20 cellular contexts compared by ENCODE assay signal in genomic region chr15:42101861-42102260, GRCh38. TPM values are rescaled to one million over a fixed set of nuclear protein-coding genes. Genes with fewer than 3 reads are reported as not detected.
"Had no signal": no experiment of that assay in that cellular context is flagged by ENCODE, and none has a peak within 500 bp of the region (broad histone marks: within the 10 kb centered on the region; RNA-seq: fewer than 3 reads in every experiment).

No MANE protein-coding gene starts in this region.

- H3K4me1 Mint-ChIP-seq: activated naive CD4-positive, alpha-beta T cell treated with anti-CD3 and anti-CD28 coated beads, Interleukin-2, amount 10 ng/mL, durations not matched to agents 7 days and 5 days; naive thymus-derived CD8-positive, alpha-beta T cell had no signal

- H3K36me3 Mint-ChIP-seq: activated naive CD4-positive, alpha-beta T cell treated with anti-CD3 and anti-CD28 coated beads, Interleukin-2, amount 10 ng/mL, durations not matched to agents 7 days and 5 days; naive thymus-derived CD8-positive, alpha-beta T cell had no signal

- H3K27ac Mint-ChIP-seq: activated naive CD4-positive, alpha-beta T cell treated with anti-CD3 and anti-CD28 coated beads, Interleukin-2, amount 10 ng/mL, durations not matched to agents 7 days and 5 days; naive thymus-derived CD8-positive, alpha-beta T cell had no signal

- H3K9me3 Mint-ChIP-seq: activated naive CD4-positive, alpha-beta T cell treated with anti-CD3 and anti-CD28 coated beads, Interleukin-2, amount 10 ng/mL, durations not matched to agents 7 days and 5 days; naive thymus-derived CD8-positive, alpha-beta T cell had no signal

- H3K4me3 ChIP-seq: body of pancreas, gastrocnemius medialis, heart right ventricle, skin epidermis, tibial artery had no signal

- DNase-seq: activated CD4-positive, alpha-beta T cell treated with anti-CD3 and anti-CD28 coated beads, Interleukin-2, amount 50 U/mL, for 48 hours; activated naive CD4-positive, alpha-beta T cell treated with anti-CD3 and anti-CD28 coated beads, Interleukin-2, amount 10 ng/mL, durations not matched to agents 7 days and 5 days; activated T-cell treated with anti-CD3 and anti-CD28 coated beads, Interleukin-2, amount 50 U/mL, for 1 hour; body of pancreas; gastrocnemius medialis; heart right ventricle; naive thymus-derived CD8-positive, alpha-beta T cell; stimulated activated CD4-positive, alpha-beta T cell treated with anti-CD3 and anti-CD28 coated beads, Interleukin-4, amount 100 ng/mL, for 24 hours; stimulated activated naive CD4-positive, alpha-beta T cell; tibial artery had no signal

- H3K36me3 ChIP-seq: gastrocnemius medialis, heart right ventricle, tibial artery had no signal

- H3K4me1 ChIP-seq: body of pancreas, gastrocnemius medialis, tibial artery had no signal

- H3K27me3 ChIP-seq: body of pancreas, gastrocnemius medialis, heart right ventricle had no signal

- H3K9me3 ChIP-seq: body of pancreas, gastrocnemius medialis, heart right ventricle, tibial artery had no signal

- H3K4me3 Mint-ChIP-seq: activated naive CD4-positive, alpha-beta T cell treated with anti-CD3 and anti-CD28 coated beads, Interleukin-2, amount 10 ng/mL, durations not matched to agents 7 days and 5 days; naive thymus-derived CD8-positive, alpha-beta T cell had no signal

- H3K27ac ChIP-seq: body of pancreas, gastrocnemius medialis, heart right ventricle, skin epidermis, tibial artery, VCaP had no signal

- FAIRE-seq: islet of Langerhans, urothelium cell line had no signal

RNA-seq across cellular contexts. Expression of gene PLA2G4D, which starts 7.5 kb away (rescaled TPM):
- total RNA-seq: body of pancreas; dermis microvascular lymphatic vessel endothelial cell; fibroblast of lung; heart right ventricle; left lobe of liver; mononuclear cell; naive thymus-derived CD8-positive, alpha-beta T cell; T-helper 1 cell treated with Interleukin-12 subunit alpha and Interleukin-12 subunit beta and Interleukin-4 antibody, amounts not matched to agents 30 ng/mL and 1 ng/mL, for 36 hours had no signal
- polyA plus RNA-seq: fibroblast of lung; heart right ventricle; naive thymus-derived CD8-positive, alpha-beta T cell had no signal

RNA-seq across cellular contexts. Expression of gene PLA2G4F, which starts 54.6 kb away (rescaled TPM):
- total RNA-seq: dermis microvascular lymphatic vessel endothelial cell; fibroblast of lung; mononuclear cell; naive thymus-derived CD8-positive, alpha-beta T cell; subcutaneous adipose tissue; T-helper 1 cell treated with Interleukin-12 subunit alpha and Interleukin-12 subunit beta and Interleukin-4 antibody, amounts not matched to agents 30 ng/mL and 1 ng/mL, for 36 hours had no signal
- polyA plus RNA-seq: fibroblast of lung had no signal
